ENCODE assay signal across 15 cellular contexts in the genomic region with DNA sequence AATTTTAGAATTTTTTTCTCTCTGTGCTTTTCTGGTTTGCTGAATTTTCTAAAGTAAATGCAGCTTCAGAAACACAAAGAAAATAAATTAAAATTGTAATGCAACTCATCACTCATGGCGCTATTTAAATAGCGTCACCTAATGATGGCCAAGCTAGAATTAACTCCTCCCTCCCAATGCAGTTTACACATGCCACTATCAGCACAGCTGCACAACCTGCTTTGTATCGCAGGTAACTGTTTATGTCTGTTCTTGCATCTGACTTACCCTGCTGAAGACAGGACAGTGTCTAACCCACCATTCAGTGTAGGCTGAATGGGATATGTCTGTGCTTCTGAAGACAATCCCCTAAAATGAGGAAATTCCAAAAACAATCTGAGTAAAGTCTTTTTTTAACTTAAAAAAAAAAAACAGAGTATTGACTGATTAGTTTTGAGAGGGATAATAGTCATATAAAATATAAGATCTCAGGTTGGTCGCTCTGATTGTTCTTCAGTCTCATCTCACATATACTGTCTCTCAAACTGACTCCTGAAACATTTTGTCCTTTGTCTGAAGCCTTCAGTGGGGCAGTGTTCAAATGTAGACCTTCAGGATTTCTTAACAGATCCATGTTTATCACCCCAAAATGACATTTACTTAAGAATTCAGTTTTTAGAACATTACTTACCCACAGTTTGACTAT.
DNase-seq lines count a peak whose midpoint lies in the region; ATAC-seq lines count a peak whose summit lies in the region.
"Had no signal": no experiment of that assay in that cellular context is flagged by ENCODE, and none has a peak within 500 bp of the region (broad histone marks: within the 10 kb centered on the region; RNA-seq: fewer than 3 reads in every experiment).

No MANE protein-coding gene starts in this region.

- DNase-seq in stimulated activated naive CD8-positive, alpha-beta T cell treated with anti-CD3 and anti-CD28 coated beads, Interleukin-15, amount 100 ng/mL, for 72 hours = no peak
- no peak for DNase-seq in activated CD8-positive, alpha-beta T cell treated with anti-CD3 and anti-CD28 coated beads, Interleukin-2, amount 10 ng/mL, durations not matched to agents 7 days and 5 days
- DNase-seq in DMS79 treated with DMSO at 0.1 percent for 48 hours (lab: John Stamatoyannopoulos, UW) (no peak), G401 (ENCODE audit: low spot score) (no peak), left colon (no peak)
- DNase-seq in activated naive CD4-positive, alpha-beta T cell treated with anti-CD3 and anti-CD28 coated beads, Interleukin-2, amount 50 U/mL, for 72 hours (ENCODE audit: low spot score in 2 of 2) = no peak
- DNase-seq: activated gamma-delta T cell; DMS 273 treated with DMSO at 0.1 percent for 48 hours; NCI-H2171; SK-N-SH; stimulated activated CD8-positive, alpha-beta memory T cell treated with anti-CD3 and anti-CD28 coated beads, Interleukin-4, amount 100 ng/mL, for 48 hours had no signal

- intact Hi-C loops in left colon (cut with DNase I, micrococcal nuclease) = no loop called here

- POLR2A ChIA-PET in activated CD8-positive, alpha-beta T cell treated with anti-CD3 and anti-CD28 coated beads, Interleukin-2, amount 10 ng/mL, durations not matched to agents 7 days and 5 days (lab: Charles Lee) = no interaction called here

- H3K27me3 Mint-ChIP-seq in stimulated activated naive CD8-positive, alpha-beta T cell treated with anti-CD3 and anti-CD28 coated beads, Interleukin-15, Interleukin-2, amounts not matched to agents 100 ng/mL and 50 ng/mL, for 24 hours = no peaks in the 10 kb centered on the region
- H3K27me3 Mint-ChIP-seq in stimulated activated naive CD8-positive, alpha-beta T cell treated with anti-CD3 and anti-CD28 coated beads, Interleukin-15, amount 100 ng/mL, for 72 hours = no peaks in the 10 kb centered on the region
- H3K27me3 Mint-ChIP-seq in activated CD8-positive, alpha-beta T cell treated with anti-CD3 and anti-CD28 coated beads, Interleukin-2, amount 10 ng/mL, durations not matched to agents 7 days and 5 days (ENCODE audit: low read depth) = no peaks in the 10 kb centered on the region
- H3K27me3 Mint-ChIP-seq: progenitor cell of endocrine pancreas had no signal

- peaks cover 22% of the 10 kb centered on the region for H3K4me1 Mint-ChIP-seq in stimulated activated naive CD8-positive, alpha-beta T cell treated with anti-CD3 and anti-CD28 coated beads, Interleukin-15, Interleukin-2, amounts not matched to agents 100 ng/mL and 50 ng/mL, for 24 hours (ENCODE audit: low read depth)
- H3K4me1 Mint-ChIP-seq in stimulated activated naive CD8-positive, alpha-beta T cell treated with anti-CD3 and anti-CD28 coated beads, Interleukin-15, amount 100 ng/mL, for 72 hours = peaks cover 19% of the 10 kb centered on the region
- peaks cover 12% of the 10 kb centered on the region for H3K4me1 Mint-ChIP-seq in activated CD8-positive, alpha-beta T cell treated with anti-CD3 and anti-CD28 coated beads, Interleukin-2, amount 10 ng/mL, durations not matched to agents 7 days and 5 days (ENCODE audit: low read depth)

- CTCF ChIA-PET in activated CD8-positive, alpha-beta T cell treated with anti-CD3 and anti-CD28 coated beads, Interleukin-2, amount 10 ng/mL, durations not matched to agents 7 days and 5 days (lab: Charles Lee) = no interaction called here

- in situ Hi-C loops in G401 (cut with HindIII; ENCODE audit: low sequenced_read_pairs) = no loop called here

- peaks cover 17% of the 10 kb centered on the region for H3K9me3 Mint-ChIP-seq in stimulated activated naive CD8-positive, alpha-beta T cell treated with anti-CD3 and anti-CD28 coated beads, Interleukin-15, Interleukin-2, amounts not matched to agents 100 ng/mL and 50 ng/mL, for 24 hours
- peaks cover 12 to 15% of the 10 kb centered on the region in 2 donors for H3K9me3 Mint-ChIP-seq in stimulated activated naive CD8-positive, alpha-beta T cell treated with anti-CD3 and anti-CD28 coated beads, Interleukin-15, amount 100 ng/mL, for 72 hours
- peaks cover 14% of the 10 kb centered on the region for H3K9me3 Mint-ChIP-seq in activated CD8-positive, alpha-beta T cell treated with anti-CD3 and anti-CD28 coated beads, Interleukin-2, amount 10 ng/mL, durations not matched to agents 7 days and 5 days (ENCODE audit: insufficient read depth)
- peaks cover 6 to 15% of the 10 kb centered on the region in 2 donors for H3K9me3 Mint-ChIP-seq in activated naive CD4-positive, alpha-beta T cell treated with anti-CD3 and anti-CD28 coated beads, Interleukin-2, amount 50 U/mL, for 72 hours

- no peak for ATAC-seq in stimulated activated naive CD8-positive, alpha-beta T cell treated with anti-CD3 and anti-CD28 coated beads, Interleukin-15, amount 100 ng/mL, for 72 hours
- ATAC-seq in HG02885 (IDR thresholded peaks at IDR 0.05; ENCODE audit: poor library complexity, unreplicated experiment) (peak; percentile 46), left colon (no peak)
- ATAC-seq in activated CD8-positive, alpha-beta T cell treated with anti-CD3 and anti-CD28 coated beads, Interleukin-2, amount 10 ng/mL, durations not matched to agents 7 days and 5 days = no peak
- ATAC-seq in activated naive CD4-positive, alpha-beta T cell treated with anti-CD3 and anti-CD28 coated beads, Interleukin-2, amount 50 U/mL, for 72 hours = no peak
- ATAC-seq: WTC11 had no signal

- peak overlapping the region; percentile 45 for H3K27ac Mint-ChIP-seq in stimulated activated naive CD8-positive, alpha-beta T cell treated with anti-CD3 and anti-CD28 coated beads, Interleukin-15, Interleukin-2, amounts not matched to agents 100 ng/mL and 50 ng/mL, for 24 hours
- H3K27ac Mint-ChIP-seq in stimulated activated naive CD8-positive, alpha-beta T cell treated with anti-CD3 and anti-CD28 coated beads, Interleukin-15, amount 100 ng/mL, for 72 hours = peak overlapping the region in 1 of 2 donors; percentile 61
- peak overlapping the region; percentile 20 for H3K27ac Mint-ChIP-seq in activated CD8-positive, alpha-beta T cell treated with anti-CD3 and anti-CD28 coated beads, Interleukin-2, amount 10 ng/mL, durations not matched to agents 7 days and 5 days
- no peak overlapping the region for H3K27ac Mint-ChIP-seq in activated naive CD4-positive, alpha-beta T cell treated with anti-CD3 and anti-CD28 coated beads, Interleukin-2, amount 50 U/mL, for 72 hours
- H3K27ac Mint-ChIP-seq: progenitor cell of endocrine pancreas, WTC11 had no signal

- H3K36me3 Mint-ChIP-seq in stimulated activated naive CD8-positive, alpha-beta T cell treated with anti-CD3 and anti-CD28 coated beads, Interleukin-15, Interleukin-2, amounts not matched to agents 100 ng/mL and 50 ng/mL, for 24 hours (ENCODE audit: low read depth) = peaks cover 25% of the 10 kb centered on the region
- H3K36me3 Mint-ChIP-seq in activated CD8-positive, alpha-beta T cell treated with anti-CD3 and anti-CD28 coated beads, Interleukin-2, amount 10 ng/mL, durations not matched to agents 7 days and 5 days (ENCODE audit: low read depth) = peaks cover 22% of the 10 kb centered on the region
- H3K36me3 Mint-ChIP-seq in activated naive CD4-positive, alpha-beta T cell treated with anti-CD3 and anti-CD28 coated beads, Interleukin-2, amount 50 U/mL, for 72 hours = peaks cover 11 to 19% of the 10 kb centered on the region in 2 donors

- no peak overlapping the region for H3K4me3 Mint-ChIP-seq in stimulated activated naive CD8-positive, alpha-beta T cell treated with anti-CD3 and anti-CD28 coated beads, Interleukin-15, Interleukin-2, amounts not matched to agents 100 ng/mL and 50 ng/mL, for 24 hours
- H3K4me3 Mint-ChIP-seq in stimulated activated naive CD8-positive, alpha-beta T cell treated with anti-CD3 and anti-CD28 coated beads, Interleukin-15, amount 100 ng/mL, for 72 hours = no peak overlapping the region
- H3K4me3 Mint-ChIP-seq in activated CD8-positive, alpha-beta T cell treated with anti-CD3 and anti-CD28 coated beads, Interleukin-2, amount 10 ng/mL, durations not matched to agents 7 days and 5 days = no peak overlapping the region
- H3K4me3 Mint-ChIP-seq: WTC11 had no signal

Comparison
In these comparisons a context has a peak if more than half of its experiments do, and no peak if none do; other contexts are left out.
1. H3K27ac Mint-ChIP-seq: peak in stimulated activated naive CD8-positive, alpha-beta T cell treated with anti-CD3 and anti-CD28 coated beads, Interleukin-15, Interleukin-2, amounts not matched to agents 100 ng/mL and 50 ng/mL, for 24 hours (single experiment) and activated CD8-positive, alpha-beta T cell treated with anti-CD3 and anti-CD28 coated beads, Interleukin-2, amount 10 ng/mL, durations not matched to agents 7 days and 5 days (single experiment); none in activated naive CD4-positive, alpha-beta T cell treated with anti-CD3 and anti-CD28 coated beads, Interleukin-2, amount 50 U/mL, for 72 hours (0 of 2).